28 cellular contexts compared by ENCODE assay signal in the genomic region with DNA sequence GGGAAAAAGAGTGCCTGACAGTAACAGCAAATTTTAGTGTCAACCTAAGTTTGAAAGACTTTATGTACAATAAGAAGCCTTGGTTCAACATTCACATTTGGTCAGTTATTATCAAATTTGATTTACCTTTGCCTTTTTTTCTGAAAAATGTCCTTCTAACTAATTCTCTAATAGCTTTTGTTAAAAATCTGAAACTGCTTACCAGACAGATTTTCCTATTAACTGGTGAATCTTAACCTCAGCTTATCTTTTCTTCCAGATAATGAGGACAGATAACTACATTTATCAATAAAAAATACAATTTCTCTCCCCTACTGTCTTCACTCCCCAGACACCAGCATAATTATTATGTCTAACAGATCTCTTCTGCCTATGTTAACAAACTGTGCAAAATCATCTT.
"Had no signal": no experiment of that assay in that cellular context is flagged by ENCODE, and none has a peak within 500 bp of the region (broad histone marks: within the 10 kb centered on the region; RNA-seq: fewer than 3 reads in every experiment).

No MANE protein-coding gene starts in this region.

- H3K4me2 ChIP-seq: neural progenitor cell, smooth muscle cell had no signal

- H3K36me3 ChIP-seq: neural progenitor cell, ovary, spleen, suprapubic skin, tibial artery, transverse colon, upper lobe of right lung, uterus had no signal

- H3K9ac ChIP-seq: neural progenitor cell, parathyroid adenoma had no signal

- DNase-seq: natural killer cell; occipital lobe; ovary; posterior cingulate gyrus; psoas muscle; right cardiac atrium; spleen; stimulated activated CD4-positive, alpha-beta T cell treated with anti-CD3 and anti-CD28 coated beads, Interleukin-12 subunit alpha, Interleukin-12 subunit beta, amount 100 ng/mL, for 4 hours; stimulated activated CD4-positive, alpha-beta T cell treated with anti-CD3 and anti-CD28 coated beads, Interleukin-1b, Interleukin-23, amount 100 ng/mL, for 48 hours; stimulated activated CD4-positive, alpha-beta T cell treated with anti-CD3 and anti-CD28 coated beads, Interleukin-4, amount 100 ng/mL, for 1 hour; stimulated activated CD4-positive, alpha-beta T cell treated with anti-CD3 and anti-CD28 coated beads, Interleukin-4, amount 100 ng/mL, for 4 hours; stimulated activated CD8-positive, alpha-beta memory T cell treated with anti-CD3 and anti-CD28 coated beads, Interleukin-4, amount 100 ng/mL, for 48 hours; stimulated activated naive CD4-positive, alpha-beta T cell; stimulated activated naive CD8-positive, alpha-beta T cell treated with anti-CD3 and anti-CD28 coated beads, Interleukin-15, amount 100 ng/mL, for 72 hours; stimulated activated naive CD8-positive, alpha-beta T cell treated with anti-CD3 and anti-CD28 coated beads, Interleukin-15, Interleukin-2, amounts not matched to agents 100 U/mL and 50 U/mL, for 24 hours; substantia nigra; testis; tibial artery; transverse colon; upper lobe of right lung; uterus had no signal

- H3K4me1 ChIP-seq: neural progenitor cell, parathyroid adenoma, psoas muscle, spleen, suprapubic skin, testis, tibial artery, transverse colon, upper lobe of right lung, uterus had no signal

- H3K79me2 ChIP-seq: parathyroid adenoma had no signal

- H3K27ac ChIP-seq: neural progenitor cell, ovary, parathyroid adenoma, psoas muscle, skin epidermis, spleen, suprapubic skin, testis, tibial artery, transverse colon, upper lobe of right lung, uterus had no signal

- H3K4me3 ChIP-seq: neural progenitor cell, ovary, psoas muscle, skin epidermis, smooth muscle cell, spleen, suprapubic skin, testis, tibial artery, transverse colon, upper lobe of right lung, uterus had no signal

- H3K9me3 ChIP-seq: ovary, spleen, suprapubic skin, testis, tibial artery, transverse colon, upper lobe of right lung, uterus had no signal

- ATAC-seq: natural killer cell; psoas muscle; right cardiac atrium; sciatic nerve; stimulated activated memory B cell treated with anti-CD40 and anti-IgM and Interleukin-4, amounts not matched to agents 10 μg/mL and 1 μg/mL and 100 μg/mL, for 72 hours; stimulated activated naive CD8-positive, alpha-beta T cell treated with anti-CD3 and anti-CD28 coated beads, Interleukin-15, amount 100 ng/mL, for 72 hours; stimulated activated naive CD8-positive, alpha-beta T cell treated with anti-CD3 and anti-CD28 coated beads, Interleukin-15, Interleukin-2, amounts not matched to agents 100 U/mL and 50 U/mL, for 24 hours; upper lobe of right lung had no signal

- H3K27me3 ChIP-seq: neural progenitor cell, ovary, spleen, suprapubic skin, testis, tibial artery, transverse colon, upper lobe of right lung, uterus had no signal

- H2AFZ ChIP-seq: neural progenitor cell, parathyroid adenoma had no signal
